In genomic region chr13:78867655-78868054, GRCh38 we compare ENCODE assay signal across 1 cellular context.
TF ChIP-seq lines count a peak whose summit lies in the region.

No MANE protein-coding gene starts in this region.

TF ChIP-seq in HepG2, 621 proteins besides CTCF, POLR2A, EP300 and RAD21 (continued from another document and continues in another):
- TF ChIP-seq, protein P1, sequence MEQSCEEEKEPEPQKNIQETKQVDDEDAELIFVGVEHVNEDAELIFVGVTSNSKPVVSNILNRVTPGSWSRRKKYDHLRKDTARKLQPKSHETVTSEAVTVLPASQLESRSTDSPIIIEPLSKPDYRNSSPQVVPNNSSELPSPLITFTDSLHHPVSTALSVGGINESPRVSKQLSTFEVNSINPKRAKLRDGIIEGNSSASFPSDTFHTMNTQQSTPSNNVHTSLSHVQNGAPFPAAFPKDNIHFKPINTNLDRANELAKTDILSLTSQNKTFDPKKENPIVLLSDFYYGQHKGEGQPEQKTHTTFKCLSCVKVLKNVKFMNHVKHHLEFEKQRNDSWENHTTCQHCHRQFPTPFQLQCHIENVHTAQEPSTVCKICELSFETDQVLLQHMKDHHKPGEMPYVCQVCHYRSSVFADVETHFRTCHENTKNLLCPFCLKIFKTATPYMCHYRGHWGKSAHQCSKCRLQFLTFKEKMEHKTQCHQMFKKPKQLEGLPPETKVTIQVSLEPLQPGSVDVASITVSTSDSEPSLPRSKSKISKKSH (CRISPR knock-in tag; IDR thresholded peaks at IDR 0.05; ENCODE audit: borderline replicate concordance) = no peak
- TF ChIP-seq ZFP37 (CRISPR knock-in tag; IDR thresholded peaks at IDR 0.05; ENCODE audit: borderline replicate concordance) (no peak), PAX8 (CRISPR knock-in tag; IDR thresholded peaks at IDR 0.05; ENCODE audit: borderline replicate concordance) (no peak), GPBP1L1 (CRISPR knock-in tag; IDR thresholded peaks at IDR 0.05) (no peak), ZNF589 (CRISPR knock-in tag; conservative IDR thresholded peaks at IDR 0.05) (no peak), TBX2 (CRISPR knock-in tag; IDR thresholded peaks at IDR 0.05; ENCODE audit: borderline replicate concordance) (no peak), ZNF619 (CRISPR knock-in tag; IDR thresholded peaks at IDR 0.05) (no peak), ZNF282 (IDR thresholded peaks at IDR 0.05; ENCODE audit: partially characterized antibody) (no peak), IKZF1 (IDR thresholded peaks at IDR 0.05) (no peak), ZNF615 (CRISPR knock-in tag; IDR thresholded peaks at IDR 0.05; ENCODE audit: borderline replicate concordance) (no peak), HNF4A (CRISPR knock-in tag; IDR thresholded peaks at IDR 0.05) (peak; percentile 80), ZGPAT (CRISPR knock-in tag; IDR thresholded peaks at IDR 0.05) (no peak), ZNF292 (CRISPR knock-in tag; IDR thresholded peaks at IDR 0.05; ENCODE audit: borderline replicate concordance, low read depth) (peak; percentile 42; the same call in 1 of the 2 replicates), KMT2A (CRISPR knock-in tag; IDR thresholded peaks at IDR 0.05) (no peak), GATAD2A (CRISPR knock-in tag; IDR thresholded peaks at IDR 0.05) (no peak), GLI4 (CRISPR knock-in tag; IDR thresholded peaks at IDR 0.05; ENCODE audit: borderline replicate concordance) (no peak), ZNF253 (CRISPR knock-in tag; IDR thresholded peaks at IDR 0.05; ENCODE audit: borderline replicate concordance) (no peak), ZNF460 (CRISPR knock-in tag; IDR thresholded peaks at IDR 0.05; ENCODE audit: borderline replicate concordance) (no peak), ZNF800 (CRISPR knock-in tag; IDR thresholded peaks at IDR 0.05) (no peak), ZNF121 (CRISPR knock-in tag; IDR thresholded peaks at IDR 0.05) (no peak), TEAD3 (CRISPR knock-in tag; optimal IDR thresholded peaks at IDR 0.05; ENCODE audit: borderline replicate concordance) (peak; percentile 25), ZSCAN22 (CRISPR knock-in tag; IDR thresholded peaks at IDR 0.05) (no peak), SNRNP70 (IDR thresholded peaks at IDR 0.05; ENCODE audit: low read depth, low read length) (no peak), ZFP36 (IDR thresholded peaks at IDR 0.05; ENCODE audit: borderline replicate concordance, low read depth, low read length, partially characterized antibody) (no peak)
- TF ChIP-seq, protein P2, sequence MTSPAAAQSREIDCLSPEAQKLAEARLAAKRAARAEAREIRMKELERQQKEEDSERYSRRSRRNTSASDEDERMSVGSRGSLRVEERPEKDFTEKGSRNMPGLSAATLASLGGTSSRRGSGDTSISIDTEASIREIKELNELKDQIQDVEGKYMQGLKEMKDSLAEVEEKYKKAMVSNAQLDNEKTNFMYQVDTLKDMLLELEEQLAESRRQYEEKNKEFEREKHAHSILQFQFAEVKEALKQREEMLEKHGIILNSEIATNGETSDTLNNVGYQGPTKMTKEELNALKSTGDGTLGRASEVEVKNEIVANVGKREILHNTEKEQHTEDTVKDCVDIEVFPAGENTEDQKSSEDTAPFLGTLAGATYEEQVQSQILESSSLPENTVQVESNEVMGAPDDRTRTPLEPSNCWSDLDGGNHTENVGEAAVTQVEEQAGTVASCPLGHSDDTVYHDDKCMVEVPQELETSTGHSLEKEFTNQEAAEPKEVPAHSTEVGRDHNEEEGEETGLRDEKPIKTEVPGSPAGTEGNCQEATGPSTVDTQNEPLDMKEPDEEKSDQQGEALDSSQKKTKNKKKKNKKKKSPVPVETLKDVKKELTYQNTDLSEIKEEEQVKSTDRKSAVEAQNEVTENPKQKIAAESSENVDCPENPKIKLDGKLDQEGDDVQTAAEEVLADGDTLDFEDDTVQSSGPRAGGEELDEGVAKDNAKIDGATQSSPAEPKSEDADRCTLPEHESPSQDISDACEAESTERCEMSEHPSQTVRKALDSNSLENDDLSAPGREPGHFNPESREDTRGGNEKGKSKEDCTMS (CRISPR knock-in tag; conservative IDR thresholded peaks at IDR 0.05) = no peak
- TF ChIP-seq, protein P3, sequence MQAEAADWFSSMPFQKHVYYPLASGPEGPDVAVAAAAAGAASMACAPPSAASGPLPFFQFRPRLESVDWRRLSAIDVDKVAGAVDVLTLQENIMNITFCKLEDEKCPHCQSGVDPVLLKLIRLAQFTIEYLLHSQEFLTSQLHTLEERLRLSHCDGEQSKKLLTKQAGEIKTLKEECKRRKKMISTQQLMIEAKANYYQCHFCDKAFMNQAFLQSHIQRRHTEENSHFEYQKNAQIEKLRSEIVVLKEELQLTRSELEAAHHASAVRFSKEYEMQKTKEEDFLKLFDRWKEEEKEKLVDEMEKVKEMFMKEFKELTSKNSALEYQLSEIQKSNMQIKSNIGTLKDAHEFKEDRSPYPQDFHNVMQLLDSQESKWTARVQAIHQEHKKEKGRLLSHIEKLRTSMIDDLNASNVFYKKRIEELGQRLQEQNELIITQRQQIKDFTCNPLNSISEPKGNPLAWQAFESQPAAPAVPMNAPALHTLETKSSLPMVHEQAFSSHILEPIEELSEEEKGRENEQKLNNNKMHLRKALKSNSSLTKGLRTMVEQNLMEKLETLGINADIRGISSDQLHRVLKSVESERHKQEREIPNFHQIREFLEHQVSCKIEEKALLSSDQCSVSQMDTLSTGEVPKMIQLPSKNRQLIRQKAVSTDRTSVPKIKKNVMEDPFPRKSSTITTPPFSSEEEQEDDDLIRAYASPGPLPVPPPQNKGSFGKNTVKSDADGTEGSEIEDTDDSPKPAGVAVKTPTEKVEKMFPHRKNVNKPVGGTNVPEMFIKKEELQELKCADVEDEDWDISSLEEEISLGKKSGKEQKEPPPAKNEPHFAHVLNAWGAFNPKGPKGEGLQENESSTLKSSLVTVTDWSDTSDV (CRISPR knock-in tag; IDR thresholded peaks at IDR 0.05) = no peak
- TF ChIP-seq, protein P4, sequence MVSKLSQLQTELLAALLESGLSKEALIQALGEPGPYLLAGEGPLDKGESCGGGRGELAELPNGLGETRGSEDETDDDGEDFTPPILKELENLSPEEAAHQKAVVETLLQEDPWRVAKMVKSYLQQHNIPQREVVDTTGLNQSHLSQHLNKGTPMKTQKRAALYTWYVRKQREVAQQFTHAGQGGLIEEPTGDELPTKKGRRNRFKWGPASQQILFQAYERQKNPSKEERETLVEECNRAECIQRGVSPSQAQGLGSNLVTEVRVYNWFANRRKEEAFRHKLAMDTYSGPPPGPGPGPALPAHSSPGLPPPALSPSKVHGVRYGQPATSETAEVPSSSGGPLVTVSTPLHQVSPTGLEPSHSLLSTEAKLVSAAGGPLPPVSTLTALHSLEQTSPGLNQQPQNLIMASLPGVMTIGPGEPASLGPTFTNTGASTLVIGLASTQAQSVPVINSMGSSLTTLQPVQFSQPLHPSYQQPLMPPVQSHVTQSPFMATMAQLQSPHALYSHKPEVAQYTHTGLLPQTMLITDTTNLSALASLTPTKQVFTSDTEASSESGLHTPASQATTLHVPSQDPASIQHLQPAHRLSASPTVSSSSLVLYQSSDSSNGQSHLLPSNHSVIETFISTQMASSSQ (IDR thresholded peaks at IDR 0.05; ENCODE audit: low read depth) = no peak
- TF ChIP-seq, protein P4 (CRISPR knock-in tag; IDR thresholded peaks at IDR 0.05; ENCODE audit: borderline replicate concordance) = no peak
- TF ChIP-seq, protein P5, sequence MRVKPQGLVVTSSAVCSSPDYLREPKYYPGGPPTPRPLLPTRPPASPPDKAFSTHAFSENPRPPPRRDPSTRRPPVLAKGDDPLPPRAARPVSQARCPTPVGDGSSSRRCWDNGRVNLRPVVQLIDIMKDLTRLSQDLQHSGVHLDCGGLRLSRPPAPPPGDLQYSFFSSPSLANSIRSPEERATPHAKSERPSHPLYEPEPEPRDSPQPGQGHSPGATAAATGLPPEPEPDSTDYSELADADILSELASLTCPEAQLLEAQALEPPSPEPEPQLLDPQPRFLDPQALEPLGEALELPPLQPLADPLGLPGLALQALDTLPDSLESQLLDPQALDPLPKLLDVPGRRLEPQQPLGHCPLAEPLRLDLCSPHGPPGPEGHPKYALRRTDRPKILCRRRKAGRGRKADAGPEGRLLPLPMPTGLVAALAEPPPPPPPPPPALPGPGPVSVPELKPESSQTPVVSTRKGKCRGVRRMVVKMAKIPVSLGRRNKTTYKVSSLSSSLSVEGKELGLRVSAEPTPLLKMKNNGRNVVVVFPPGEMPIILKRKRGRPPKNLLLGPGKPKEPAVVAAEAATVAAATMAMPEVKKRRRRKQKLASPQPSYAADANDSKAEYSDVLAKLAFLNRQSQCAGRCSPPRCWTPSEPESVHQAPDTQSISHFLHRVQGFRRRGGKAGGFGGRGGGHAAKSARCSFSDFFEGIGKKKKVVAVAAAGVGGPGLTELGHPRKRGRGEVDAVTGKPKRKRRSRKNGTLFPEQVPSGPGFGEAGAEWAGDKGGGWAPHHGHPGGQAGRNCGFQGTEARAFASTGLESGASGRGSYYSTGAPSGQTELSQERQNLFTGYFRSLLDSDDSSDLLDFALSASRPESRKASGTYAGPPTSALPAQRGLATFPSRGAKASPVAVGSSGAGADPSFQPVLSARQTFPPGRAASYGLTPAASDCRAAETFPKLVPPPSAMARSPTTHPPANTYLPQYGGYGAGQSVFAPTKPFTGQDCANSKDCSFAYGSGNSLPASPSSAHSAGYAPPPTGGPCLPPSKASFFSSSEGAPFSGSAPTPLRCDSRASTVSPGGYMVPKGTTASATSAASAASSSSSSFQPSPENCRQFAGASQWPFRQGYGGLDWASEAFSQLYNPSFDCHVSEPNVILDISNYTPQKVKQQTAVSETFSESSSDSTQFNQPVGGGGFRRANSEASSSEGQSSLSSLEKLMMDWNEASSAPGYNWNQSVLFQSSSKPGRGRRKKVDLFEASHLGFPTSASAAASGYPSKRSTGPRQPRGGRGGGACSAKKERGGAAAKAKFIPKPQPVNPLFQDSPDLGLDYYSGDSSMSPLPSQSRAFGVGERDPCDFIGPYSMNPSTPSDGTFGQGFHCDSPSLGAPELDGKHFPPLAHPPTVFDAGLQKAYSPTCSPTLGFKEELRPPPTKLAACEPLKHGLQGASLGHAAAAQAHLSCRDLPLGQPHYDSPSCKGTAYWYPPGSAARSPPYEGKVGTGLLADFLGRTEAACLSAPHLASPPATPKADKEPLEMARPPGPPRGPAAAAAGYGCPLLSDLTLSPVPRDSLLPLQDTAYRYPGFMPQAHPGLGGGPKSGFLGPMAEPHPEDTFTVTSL (CRISPR knock-in tag; IDR thresholded peaks at IDR 0.05; ENCODE audit: borderline replicate concordance) = peak; percentile 52; the same call in 1 of the 2 replicates
- TF ChIP-seq, protein P6, sequence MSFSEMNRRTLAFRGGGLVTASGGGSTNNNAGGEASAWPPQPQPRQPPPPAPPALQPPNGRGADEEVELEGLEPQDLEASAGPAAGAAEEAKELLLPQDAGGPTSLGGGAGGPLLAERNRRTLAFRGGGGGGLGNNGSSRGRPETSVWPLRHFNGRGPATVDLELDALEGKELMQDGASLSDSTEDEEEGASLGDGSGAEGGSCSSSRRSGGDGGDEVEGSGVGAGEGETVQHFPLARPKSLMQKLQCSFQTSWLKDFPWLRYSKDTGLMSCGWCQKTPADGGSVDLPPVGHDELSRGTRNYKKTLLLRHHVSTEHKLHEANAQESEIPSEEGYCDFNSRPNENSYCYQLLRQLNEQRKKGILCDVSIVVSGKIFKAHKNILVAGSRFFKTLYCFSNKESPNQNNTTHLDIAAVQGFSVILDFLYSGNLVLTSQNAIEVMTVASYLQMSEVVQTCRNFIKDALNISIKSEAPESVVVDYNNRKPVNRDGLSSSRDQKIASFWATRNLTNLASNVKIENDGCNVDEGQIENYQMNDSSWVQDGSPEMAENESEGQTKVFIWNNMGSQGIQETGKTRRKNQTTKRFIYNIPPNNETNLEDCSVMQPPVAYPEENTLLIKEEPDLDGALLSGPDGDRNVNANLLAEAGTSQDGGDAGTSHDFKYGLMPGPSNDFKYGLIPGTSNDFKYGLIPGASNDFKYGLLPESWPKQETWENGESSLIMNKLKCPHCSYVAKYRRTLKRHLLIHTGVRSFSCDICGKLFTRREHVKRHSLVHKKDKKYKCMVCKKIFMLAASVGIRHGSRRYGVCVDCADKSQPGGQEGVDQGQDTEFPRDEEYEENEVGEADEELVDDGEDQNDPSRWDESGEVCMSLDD (CRISPR knock-in tag; IDR thresholded peaks at IDR 0.05; ENCODE audit: borderline replicate concordance) = no peak
